ENCODE assay signal across 9 cellular contexts in the genomic region with DNA sequence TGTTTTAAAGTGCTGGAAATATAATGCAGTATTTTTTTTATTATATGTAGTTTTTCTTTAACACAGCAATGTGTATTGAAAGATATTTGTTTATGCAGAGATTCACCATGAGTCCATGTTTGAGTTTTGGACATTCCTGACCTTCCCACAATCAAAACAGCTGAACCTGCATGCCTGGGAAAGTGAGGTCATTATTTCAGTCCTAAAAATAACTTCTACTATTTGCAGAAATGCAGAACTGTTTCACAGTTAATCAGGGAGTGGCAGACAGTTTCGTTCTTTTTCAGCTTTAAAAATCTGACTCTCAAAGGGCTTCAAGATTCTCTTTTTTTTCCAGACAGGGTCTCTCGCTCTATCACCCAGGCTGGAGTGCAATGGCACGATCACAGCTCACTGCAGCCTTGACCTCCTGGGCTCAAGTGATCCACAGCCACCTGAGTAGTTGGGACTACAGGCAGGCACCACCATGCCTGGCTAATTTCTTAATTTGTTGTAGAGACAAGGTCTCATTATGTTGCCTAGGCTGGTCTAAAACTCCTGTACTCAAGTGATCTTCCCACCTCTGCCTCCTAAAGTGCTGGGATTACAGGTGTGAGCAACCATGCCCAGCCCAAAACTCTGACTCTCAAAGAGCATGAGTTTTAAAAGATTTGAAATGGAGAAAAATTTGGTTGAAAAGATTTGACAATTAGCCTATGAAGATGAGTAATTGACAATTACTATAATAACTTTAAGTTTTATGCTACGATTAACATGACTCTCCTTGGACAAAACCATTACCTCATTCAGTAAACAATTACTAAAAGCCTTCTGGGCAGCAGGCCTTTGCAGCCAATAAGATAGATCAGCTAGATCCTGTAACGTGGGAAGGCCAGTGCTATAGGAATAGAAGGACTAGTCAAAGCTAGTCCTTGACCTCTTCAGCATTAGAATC. TPM values are rescaled to one million over a fixed set of nuclear protein-coding genes. Genes with fewer than 3 reads are reported as not detected.
DNase-seq lines count a peak whose midpoint lies in the region; ATAC-seq and TF ChIP-seq lines count a peak whose summit lies in the region.
"Had no signal": no experiment of that assay in that cellular context is flagged by ENCODE, and none has a peak within 500 bp of the region (broad histone marks: within the 10 kb centered on the region; RNA-seq: fewer than 3 reads in every experiment).

No MANE protein-coding gene starts in this region.

- POLR2A ChIA-PET in RWPE1 (lab: Yijun Ruan, JAX; ENCODE audit: low non-redundant PET), result no interaction called here

- no peaks in the 10 kb centered on the region for H3K9me3 ChIP-seq in skeletal muscle satellite cell (replicated peaks; ENCODE audit: low read length)

- no peaks in the 10 kb centered on the region for H3K27me3 ChIP-seq in skeletal muscle satellite cell (ENCODE audit: control insufficient read depth, insufficient read depth, low read length)

- H3K4me1 ChIP-seq in skeletal muscle satellite cell (ENCODE audit: control insufficient read depth, insufficient read depth, low read length), result peaks cover 63% of the 10 kb centered on the region

- DNase-seq in RWPE1 (ENCODE audit: low spot score) (no peak), fibroblast of pulmonary artery (ENCODE audit: low read depth) (peak; percentile 55), NCI-H526 treated with DMSO at 0.1 percent for 48 hours (lab: John Stamatoyannopoulos, UW) (no peak), NCI-H2171 treated with DMSO at 0.1 percent for 48 hours (lab: John Stamatoyannopoulos, UW) (no peak)
- no peak for DNase-seq in effector CD8-positive, alpha-beta T cell (lab: John Stamatoyannopoulos, UW)
- DNase-seq in stimulated activated CD4-positive, alpha-beta T cell treated with anti-CD3 and anti-CD28 coated beads, Interleukin-1b, Interleukin-23, amount 100 ng/mL, for 48 hours, result no peak
- DNase-seq: GOT3 had no signal

- H3K4me2 ChIP-seq in skeletal muscle satellite cell (ENCODE audit: low read length), result peak overlapping the region; percentile 48

- CTCF ChIA-PET in RWPE1 (lab: Yijun Ruan, JAX), result no interaction called here

- peak overlapping the region; percentile 57 for H3K27ac ChIP-seq in RWPE1

- peak; percentile 43 for ATAC-seq in GM18870 (IDR thresholded peaks at IDR 0.05; ENCODE audit: unreplicated experiment)

- H3K4me3 ChIP-seq in fibroblast of pulmonary artery (replicated peaks; ENCODE audit: low read depth, low read length) (no peak overlapping the region), skeletal muscle satellite cell (ENCODE audit: low read length) (peak overlapping the region; percentile 22)

- H3K36me3 ChIP-seq in skeletal muscle satellite cell (ENCODE audit: insufficient read depth, low read length), result peaks cover 69% of the 10 kb centered on the region

- TF ChIP-seq CTCF in RWPE1 (conservative IDR thresholded peaks at IDR 0.05; ENCODE audit: low read depth) (no peak), fibroblast of pulmonary artery (IDR thresholded peaks at IDR 0.05; ENCODE audit: low read length, missing control alignments) (no peak)

- peak overlapping the region; percentile 72 for H3K9ac ChIP-seq in skeletal muscle satellite cell (ENCODE audit: low read depth, low read length)

RNA-seq across cellular contexts. Expression of gene MYL12B, which starts 5.0 kb away (rescaled TPM):
- 294 and 299 TPM in 2 replicates for total RNA-seq in skeletal muscle satellite cell (2012; rRNA removed)

RNA-seq across cellular contexts. Expression of gene MYL12A, which starts 9.4 kb away (rescaled TPM):
- 426 and 583 TPM in 2 replicates for total RNA-seq in skeletal muscle satellite cell (2012; rRNA removed)

RNA-seq across cellular contexts. Expression of gene MYOM1, which starts 37.2 kb away (rescaled TPM):
- total RNA-seq in skeletal muscle satellite cell (2012; rRNA removed), result 0.51 and 0.87 TPM in 2 replicates
